In genomic region chr2:46298272-46298521, GRCh38 we compare ENCODE assay signal across 8 cellular contexts. TPM values are rescaled to one million over a fixed set of nuclear protein-coding genes. Genes with fewer than 3 reads are reported as not detected.
DNase-seq lines count a peak whose midpoint lies in the region; ATAC-seq and TF ChIP-seq lines count a peak whose summit lies in the region.

No MANE protein-coding gene starts in this region.

- CTCF ChIA-PET in activated naive CD4-positive, alpha-beta T cell treated with anti-CD3 and anti-CD28 coated beads for 36 hours (lab: Charles Lee), result interaction anchor here (2.7 kb wide), 1 partner anchor 235 kb away, joined by 8 read pairs; no protein-coding TSS in a partner anchor

- no peaks in the 10 kb centered on the region for H3K36me3 Mint-ChIP-seq in activated naive CD4-positive, alpha-beta T cell treated with anti-CD3 and anti-CD28 coated beads for 36 hours (ENCODE audit: low read depth)

- H3K4me3 ChIP-seq in dorsolateral prefrontal cortex, result peak overlapping the region; percentile 42 to 78 (median 69)
- peak overlapping the region; percentile 86 to 87 for H3K4me3 ChIP-seq in aorta (ENCODE audit: low read length in 2 of 2)

- H3K4me1 ChIP-seq in aorta (ENCODE audit: control insufficient read depth in 1 of 2, insufficient read depth in 2 of 2, low read length in 2 of 2), result no peaks in the 10 kb centered on the region

- no peaks in the 10 kb centered on the region for H3K9me3 ChIP-seq in aorta (ENCODE audit: control insufficient read depth, low read length)

- no peak overlapping the region for H3K27ac Mint-ChIP-seq in activated naive CD4-positive, alpha-beta T cell treated with anti-CD3 and anti-CD28 coated beads for 36 hours

- H3K27me3 Mint-ChIP-seq in activated naive CD4-positive, alpha-beta T cell treated with anti-CD3 and anti-CD28 coated beads for 36 hours (ENCODE audit: low read depth), result peaks cover 53% of the 10 kb centered on the region

- ATAC-seq in aorta (ENCODE audit: low FRiP score) (peak; percentile 16), HG03139 (IDR thresholded peaks at IDR 0.05; ENCODE audit: unreplicated experiment) (no peak), GM21515 (IDR thresholded peaks at IDR 0.05; ENCODE audit: unreplicated experiment) (no peak)

- no peaks in the 10 kb centered on the region for H3K9me3 Mint-ChIP-seq in activated naive CD4-positive, alpha-beta T cell treated with anti-CD3 and anti-CD28 coated beads for 36 hours

- WGBS in aorta, 2 donors, result 0 to 1% methylated on average over 19 of the region's 19 CpGs

- H3K27ac ChIP-seq in dorsolateral prefrontal cortex (peak overlapping the region in 58 of 59 donors; percentile 8 to 93 (median 82)), aorta (ENCODE audit: low read depth in 1 of 2, low read length in 2 of 2) (peak overlapping the region; percentile 14 to 31)

- no peak for TF ChIP-seq CTCF in dorsolateral prefrontal cortex (IDR thresholded peaks at IDR 0.05 in 54 of 56, conservative IDR thresholded peaks at IDR 0.05 in 2 of 56; ENCODE audit: low read depth in 1 of 56, partially characterized antibody in 56 of 56)

- no peaks in the 10 kb centered on the region for H3K36me3 ChIP-seq in aorta (ENCODE audit: control insufficient read depth in 1 of 2, insufficient read depth in 2 of 2, low read length in 1 of 2)

- H3K27me3 ChIP-seq in dorsolateral prefrontal cortex (peaks cover 0 to 49% (median 17%) of the 10 kb centered on the region in 45 donors), aorta (ENCODE audit: control insufficient read depth in 1 of 2, insufficient read depth in 2 of 2, low read length in 1 of 2) (no peaks in the 10 kb centered on the region)

- peak overlapping the region; percentile 80 for H3K4me3 Mint-ChIP-seq in activated naive CD4-positive, alpha-beta T cell treated with anti-CD3 and anti-CD28 coated beads for 36 hours

- intact Hi-C loops in activated naive CD4-positive, alpha-beta T cell treated with anti-CD3 and anti-CD28 coated beads for 36 hours (cut with micrococcal nuclease), result loop anchor here (5.0 kb wide), 1 partner anchor 111 kb away; no protein-coding TSS in a partner anchor
- intact Hi-C loops in dorsolateral prefrontal cortex (cut with DNase I), result loop anchor here in 1 of 2 donors (5.0 kb wide), 2 partner anchors 69 to 249 kb away; no protein-coding TSS in a partner anchor
- intact Hi-C loops in aorta (cut with DNase I), result loop anchor here (2.0 to 5.0 kb wide), 6 partner anchors 39 to 306 kb away; no protein-coding TSS in a partner anchor

- H3K4me1 Mint-ChIP-seq in activated naive CD4-positive, alpha-beta T cell treated with anti-CD3 and anti-CD28 coated beads for 36 hours (ENCODE audit: low read depth), result peaks cover 15% of the 10 kb centered on the region

- no peak for DNase-seq in activated naive CD4-positive, alpha-beta T cell treated with anti-CD3 and anti-CD28 coated beads for 36 hours
- DNase-seq in activated naive CD4-positive, alpha-beta T cell (lab: John Stamatoyannopoulos, UW), result no peak
- no peak for DNase-seq in dorsolateral prefrontal cortex
- DNase-seq in myocyte (ENCODE audit: low read depth), result peak; percentile 19
- DNase-seq in aorta, result peak in 1 of 2 donors; percentile 82
- no peak for DNase-seq in NCI-H2171 treated with DMSO at 0.1 percent for 48 hours (lab: John Stamatoyannopoulos, UW)

RNA-seq across cellular contexts. Expression of gene EPAS1, which starts 1.0 kb away (rescaled TPM):
- 1 to 10 TPM; 2.1 to 2.9 TPM for total RNA-seq in activated naive CD4-positive, alpha-beta T cell treated with anti-CD3 and anti-CD28 coated beads for 36 hours
- total RNA-seq in dorsolateral prefrontal cortex, result 100 to 1,000 TPM in 100 of 120 experiments, 10 to 100 TPM in 20; 63.6 to 481 (median 129) TPM
- 48.5 and 49.8 TPM in 2 replicates for total RNA-seq in myocyte
- polyA plus RNA-seq in myocyte (2012), result 58.8 TPM
- 100 to 1,000 TPM; 414 to 954 TPM for total RNA-seq in aorta
- 100 to 1,000 TPM; 213 to 392 TPM for polyA plus RNA-seq in aorta

Comparison
In these comparisons a context has a peak if more than half of its experiments do, and no peak if none do; other contexts are left out.
1. RNA of gene EPAS1, which starts 1.0 kb away (total RNA-seq): 414 to 954 TPM in aorta, 63.6 to 481 TPM in dorsolateral prefrontal cortex and 48.5 to 49.8 TPM in myocyte; 2.1 to 2.9 TPM in activated naive CD4-positive, alpha-beta T cell treated with anti-CD3 and anti-CD28 coated beads for 36 hours; every median in the first group is over 10 times any median in the second.